In the genomic region with DNA sequence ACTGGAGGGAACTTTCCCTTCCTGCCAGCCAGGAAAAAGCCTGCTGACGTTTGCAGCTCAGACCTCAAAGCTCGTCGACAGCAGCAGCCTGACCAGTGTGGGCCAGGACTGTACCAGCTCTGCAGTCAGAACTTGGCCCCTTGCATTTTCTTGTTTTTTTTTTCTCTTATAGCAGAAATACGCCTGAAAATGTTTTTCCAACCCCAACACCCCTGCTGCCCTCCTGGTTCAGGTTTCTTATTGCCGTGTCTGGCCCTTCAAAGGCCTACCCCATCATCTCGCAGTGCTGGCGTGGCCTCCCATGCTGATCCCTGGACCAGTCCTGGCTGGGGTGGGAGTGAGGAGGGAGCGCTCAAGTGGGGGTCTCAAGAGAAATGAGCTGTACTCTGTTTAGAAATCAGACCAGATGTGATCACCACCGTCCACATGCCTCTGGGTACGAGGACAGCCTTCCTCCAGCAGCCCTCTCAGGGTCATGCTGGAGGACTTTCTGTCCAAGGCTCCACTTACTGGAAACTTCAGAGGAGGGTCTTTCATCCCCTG, we compare ENCODE assay signal across 15 cellular contexts.
"Had no signal": no experiment of that assay in that cellular context is flagged by ENCODE, and none has a peak within 500 bp of the region (broad histone marks: within the 10 kb centered on the region; RNA-seq: fewer than 3 reads in every experiment).

No MANE protein-coding gene starts in this region.

- H3K4me1 ChIP-seq: psoas muscle, suprapubic skin had no signal

- FAIRE-seq: urothelium cell line had no signal

- ATAC-seq: naive thymus-derived CD4-positive, alpha-beta T cell; stimulated activated naive CD8-positive, alpha-beta T cell treated with anti-CD3 and anti-CD28 coated beads, Interleukin-15, Interleukin-2, amounts not matched to agents 100 U/mL and 50 U/mL, for 24 hours had no signal

- H3K9me3 Mint-ChIP-seq: activated CD4-positive, alpha-beta memory T cell treated with anti-CD3 and anti-CD28 coated beads for 36 hours; central memory CD8-positive, alpha-beta T cell; naive thymus-derived CD4-positive, alpha-beta T cell; T-helper 2 cell treated with Interferon-gamma antibody and Interleukin-4, amounts not matched to agents 5 μg/mL and 100 μg/mL, for 36 hours had no signal

- H3K27me3 Mint-ChIP-seq: activated CD4-positive, alpha-beta memory T cell treated with anti-CD3 and anti-CD28 coated beads for 36 hours; central memory CD8-positive, alpha-beta T cell; naive thymus-derived CD4-positive, alpha-beta T cell had no signal

- H3K27me3 ChIP-seq: suprapubic skin had no signal

- H3K4me3 Mint-ChIP-seq: activated CD4-positive, alpha-beta memory T cell treated with anti-CD3 and anti-CD28 coated beads for 36 hours; central memory CD8-positive, alpha-beta T cell; immature natural killer cell; naive thymus-derived CD4-positive, alpha-beta T cell; T-helper 2 cell treated with Interferon-gamma antibody and Interleukin-4, amounts not matched to agents 5 μg/mL and 100 μg/mL, for 36 hours had no signal

- H3K4me3 ChIP-seq: psoas muscle, suprapubic skin had no signal

- H3K27ac ChIP-seq: psoas muscle, suprapubic skin had no signal

- H3K36me3 ChIP-seq: suprapubic skin had no signal

- H3K27ac Mint-ChIP-seq: activated CD4-positive, alpha-beta memory T cell treated with anti-CD3 and anti-CD28 coated beads for 36 hours; immature natural killer cell; naive thymus-derived CD4-positive, alpha-beta T cell; T-helper 2 cell treated with Interferon-gamma antibody and Interleukin-4, amounts not matched to agents 5 μg/mL and 100 μg/mL, for 36 hours had no signal

- H3K9me3 ChIP-seq: psoas muscle, suprapubic skin had no signal

- DNase-seq: activated CD4-positive, alpha-beta memory T cell treated with anti-CD3 and anti-CD28 coated beads for 36 hours; activated CD4-positive, CD25-positive, alpha-beta regulatory T cell treated with anti-CD3 and anti-CD28 coated beads, Interleukin-2, amount 50 U/mL, for 72 hours; dermis blood vessel endothelial cell; glutamatergic neuron; immature natural killer cell; naive thymus-derived CD4-positive, alpha-beta T cell; psoas muscle; stimulated activated CD4-positive, alpha-beta T cell treated with anti-CD3 and anti-CD28 coated beads, Interleukin-4, amount 100 ng/mL, for 1 hour; stimulated activated CD8-positive, alpha-beta memory T cell treated with anti-CD3 and anti-CD28 coated beads, Interleukin-4, amount 100 ng/mL, for 48 hours; stimulated activated naive CD8-positive, alpha-beta T cell treated with anti-CD3 and anti-CD28 coated beads, Interleukin-15, Interleukin-2, amounts not matched to agents 100 U/mL and 50 U/mL, for 24 hours; SW 1271 had no signal

- H3K36me3 Mint-ChIP-seq: activated CD4-positive, alpha-beta memory T cell treated with anti-CD3 and anti-CD28 coated beads for 36 hours had no signal
